In genomic region chr10:6086375-6087233, GRCh38 we compare ENCODE assay signal across 1 cellular context.
TF ChIP-seq lines count a peak whose summit lies in the region.

No MANE protein-coding gene starts in this region.

TF ChIP-seq in K562, 482 proteins besides CTCF, POLR2A, EP300 and RAD21 (continued from another document and continues in another):
- TF ChIP-seq IRF1 (CRISPR knock-in tag; IDR thresholded peaks at IDR 0.05; ENCODE audit: borderline replicate concordance), result no peak
- TF ChIP-seq BRD4 (IDR thresholded peaks at IDR 0.05), result no peak
- no peak for TF ChIP-seq ZEB2 (IDR thresholded peaks at IDR 0.05)
- TF ChIP-seq FOXA3 (CRISPR knock-in tag; conservative IDR thresholded peaks at IDR 0.05 in 1 of 2, IDR thresholded peaks at IDR 0.05 in 1 of 2), result peak; percentile 53 to 92
- no peak for TF ChIP-seq MXI1 (IDR thresholded peaks at IDR 0.05; ENCODE audit: low read depth, low read length)
- TF ChIP-seq KAT8 (IDR thresholded peaks at IDR 0.05; ENCODE audit: low read depth), result no peak
- no peak for TF ChIP-seq ARID3B (CRISPR knock-in tag; IDR thresholded peaks at IDR 0.05; ENCODE audit: borderline replicate concordance)
- no peak for TF ChIP-seq U2AF2 (optimal IDR thresholded peaks at IDR 0.05; ENCODE audit: low read depth, low read length)
- TF ChIP-seq NFATC3 (IDR thresholded peaks at IDR 0.05), result no peak
- TF ChIP-seq, protein P1, sequence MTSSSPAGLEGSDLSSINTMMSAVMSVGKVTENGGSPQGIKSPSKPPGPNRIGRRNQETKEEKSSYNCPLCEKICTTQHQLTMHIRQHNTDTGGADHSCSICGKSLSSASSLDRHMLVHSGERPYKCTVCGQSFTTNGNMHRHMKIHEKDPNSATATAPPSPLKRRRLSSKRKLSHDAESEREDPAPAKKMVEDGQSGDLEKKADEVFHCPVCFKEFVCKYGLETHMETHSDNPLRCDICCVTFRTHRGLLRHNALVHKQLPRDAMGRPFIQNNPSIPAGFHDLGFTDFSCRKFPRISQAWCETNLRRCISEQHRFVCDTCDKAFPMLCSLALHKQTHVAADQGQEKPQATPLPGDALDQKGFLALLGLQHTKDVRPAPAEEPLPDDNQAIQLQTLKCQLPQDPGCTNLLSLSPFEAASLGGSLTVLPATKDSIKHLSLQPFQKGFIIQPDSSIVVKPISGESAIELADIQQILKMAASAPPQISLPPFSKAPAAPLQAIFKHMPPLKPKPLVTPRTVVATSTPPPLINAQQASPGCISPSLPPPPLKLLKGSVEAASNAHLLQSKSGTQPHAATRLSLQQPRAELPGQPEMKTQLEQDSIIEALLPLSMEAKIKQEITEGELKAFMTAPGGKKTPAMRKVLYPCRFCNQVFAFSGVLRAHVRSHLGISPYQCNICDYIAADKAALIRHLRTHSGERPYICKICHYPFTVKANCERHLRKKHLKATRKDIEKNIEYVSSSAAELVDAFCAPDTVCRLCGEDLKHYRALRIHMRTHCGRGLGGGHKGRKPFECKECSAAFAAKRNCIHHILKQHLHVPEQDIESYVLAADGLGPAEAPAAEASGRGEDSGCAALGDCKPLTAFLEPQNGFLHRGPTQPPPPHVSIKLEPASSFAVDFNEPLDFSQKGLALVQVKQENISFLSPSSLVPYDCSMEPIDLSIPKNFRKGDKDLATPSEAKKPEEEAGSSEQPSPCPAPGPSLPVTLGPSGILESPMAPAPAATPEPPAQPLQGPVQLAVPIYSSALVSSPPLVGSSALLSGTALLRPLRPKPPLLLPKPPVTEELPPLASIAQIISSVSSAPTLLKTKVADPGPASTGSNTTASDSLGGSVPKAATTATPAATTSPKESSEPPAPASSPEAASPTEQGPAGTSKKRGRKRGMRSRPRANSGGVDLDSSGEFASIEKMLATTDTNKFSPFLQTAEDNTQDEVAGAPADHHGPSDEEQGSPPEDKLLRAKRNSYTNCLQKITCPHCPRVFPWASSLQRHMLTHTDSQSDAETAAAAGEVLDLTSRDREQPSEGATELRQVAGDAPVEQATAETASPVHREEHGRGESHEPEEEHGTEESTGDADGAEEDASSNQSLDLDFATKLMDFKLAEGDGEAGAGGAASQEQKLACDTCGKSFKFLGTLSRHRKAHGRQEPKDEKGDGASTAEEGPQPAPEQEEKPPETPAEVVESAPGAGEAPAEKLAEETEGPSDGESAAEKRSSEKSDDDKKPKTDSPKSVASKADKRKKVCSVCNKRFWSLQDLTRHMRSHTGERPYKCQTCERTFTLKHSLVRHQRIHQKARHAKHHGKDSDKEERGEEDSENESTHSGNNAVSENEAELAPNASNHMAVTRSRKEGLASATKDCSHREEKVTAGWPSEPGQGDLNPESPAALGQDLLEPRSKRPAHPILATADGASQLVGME (CRISPR knock-in tag; IDR thresholded peaks at IDR 0.05), result no peak
- TF ChIP-seq, protein P2, sequence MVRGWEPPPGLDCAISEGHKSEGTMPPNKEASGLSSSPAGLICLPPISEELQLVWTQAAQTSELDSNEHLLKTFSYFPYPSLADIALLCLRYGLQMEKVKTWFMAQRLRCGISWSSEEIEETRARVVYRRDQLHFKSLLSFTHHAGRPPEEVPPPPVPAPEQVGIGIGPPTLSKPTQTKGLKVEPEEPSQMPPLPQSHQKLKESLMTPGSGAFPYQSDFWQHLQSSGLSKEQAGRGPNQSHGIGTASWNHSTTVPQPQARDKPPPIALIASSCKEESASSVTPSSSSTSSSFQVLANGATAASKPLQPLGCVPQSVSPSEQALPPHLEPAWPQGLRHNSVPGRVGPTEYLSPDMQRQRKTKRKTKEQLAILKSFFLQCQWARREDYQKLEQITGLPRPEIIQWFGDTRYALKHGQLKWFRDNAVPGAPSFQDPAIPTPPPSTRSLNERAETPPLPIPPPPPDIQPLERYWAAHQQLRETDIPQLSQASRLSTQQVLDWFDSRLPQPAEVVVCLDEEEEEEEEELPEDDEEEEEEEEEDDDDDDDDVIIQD (CRISPR knock-in tag; IDR thresholded peaks at IDR 0.05), result no peak
- TF ChIP-seq, protein P3, sequence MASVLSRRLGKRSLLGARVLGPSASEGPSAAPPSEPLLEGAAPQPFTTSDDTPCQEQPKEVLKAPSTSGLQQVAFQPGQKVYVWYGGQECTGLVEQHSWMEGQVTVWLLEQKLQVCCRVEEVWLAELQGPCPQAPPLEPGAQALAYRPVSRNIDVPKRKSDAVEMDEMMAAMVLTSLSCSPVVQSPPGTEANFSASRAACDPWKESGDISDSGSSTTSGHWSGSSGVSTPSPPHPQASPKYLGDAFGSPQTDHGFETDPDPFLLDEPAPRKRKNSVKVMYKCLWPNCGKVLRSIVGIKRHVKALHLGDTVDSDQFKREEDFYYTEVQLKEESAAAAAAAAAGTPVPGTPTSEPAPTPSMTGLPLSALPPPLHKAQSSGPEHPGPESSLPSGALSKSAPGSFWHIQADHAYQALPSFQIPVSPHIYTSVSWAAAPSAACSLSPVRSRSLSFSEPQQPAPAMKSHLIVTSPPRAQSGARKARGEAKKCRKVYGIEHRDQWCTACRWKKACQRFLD (CRISPR knock-in tag; IDR thresholded peaks at IDR 0.05), result no peak
- no peak for TF ChIP-seq GATA2 (CRISPR knock-in tag; IDR thresholded peaks at IDR 0.05)
- no peak for TF ChIP-seq SUPT5H (IDR thresholded peaks at IDR 0.05)
- no peak for TF ChIP-seq CHD2 (IDR thresholded peaks at IDR 0.05; ENCODE audit: low read depth, low read length)
- TF ChIP-seq SAFB (IDR thresholded peaks at IDR 0.05; ENCODE audit: borderline replicate concordance, low read depth, low read length), result no peak
- TF ChIP-seq FOSL1 (tag; conservative IDR thresholded peaks at IDR 0.05), result no peak
- no peak for TF ChIP-seq DIDO1 (tag; IDR thresholded peaks at IDR 0.05; ENCODE audit: low read depth)
- TF ChIP-seq ZBTB5 (IDR thresholded peaks at IDR 0.05), result no peak
- TF ChIP-seq, protein P4, sequence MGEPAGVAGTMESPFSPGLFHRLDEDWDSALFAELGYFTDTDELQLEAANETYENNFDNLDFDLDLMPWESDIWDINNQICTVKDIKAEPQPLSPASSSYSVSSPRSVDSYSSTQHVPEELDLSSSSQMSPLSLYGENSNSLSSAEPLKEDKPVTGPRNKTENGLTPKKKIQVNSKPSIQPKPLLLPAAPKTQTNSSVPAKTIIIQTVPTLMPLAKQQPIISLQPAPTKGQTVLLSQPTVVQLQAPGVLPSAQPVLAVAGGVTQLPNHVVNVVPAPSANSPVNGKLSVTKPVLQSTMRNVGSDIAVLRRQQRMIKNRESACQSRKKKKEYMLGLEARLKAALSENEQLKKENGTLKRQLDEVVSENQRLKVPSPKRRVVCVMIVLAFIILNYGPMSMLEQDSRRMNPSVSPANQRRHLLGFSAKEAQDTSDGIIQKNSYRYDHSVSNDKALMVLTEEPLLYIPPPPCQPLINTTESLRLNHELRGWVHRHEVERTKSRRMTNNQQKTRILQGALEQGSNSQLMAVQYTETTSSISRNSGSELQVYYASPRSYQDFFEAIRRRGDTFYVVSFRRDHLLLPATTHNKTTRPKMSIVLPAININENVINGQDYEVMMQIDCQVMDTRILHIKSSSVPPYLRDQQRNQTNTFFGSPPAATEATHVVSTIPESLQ (CRISPR knock-in tag; IDR thresholded peaks at IDR 0.05), result no peak
- no peak for TF ChIP-seq ZNF444 (CRISPR knock-in tag; IDR thresholded peaks at IDR 0.05)
- TF ChIP-seq TAF7 (tag; IDR thresholded peaks at IDR 0.05), result no peak
- TF ChIP-seq ERF (CRISPR knock-in tag; IDR thresholded peaks at IDR 0.05), result no peak
- peak; percentile 36; the same call in 1 of the 2 replicates for TF ChIP-seq ARID1B (IDR thresholded peaks at IDR 0.05)
- TF ChIP-seq PKNOX1 (IDR thresholded peaks at IDR 0.05), result peak; percentile 35; the same call in 1 of the 2 replicates
- TF ChIP-seq RBM34 (IDR thresholded peaks at IDR 0.05; ENCODE audit: borderline replicate concordance, insufficient read depth, low read length), result no peak
- no peak for TF ChIP-seq KLF16 (IDR thresholded peaks at IDR 0.05)
- peak; percentile 87; the same call in 1 of the 2 replicates for TF ChIP-seq FOXK1 (CRISPR knock-in tag; IDR thresholded peaks at IDR 0.05; ENCODE audit: borderline replicate concordance)
- no peak for TF ChIP-seq CCNT2 (IDR thresholded peaks at IDR 0.05; ENCODE audit: borderline replicate concordance, extremely low read depth, insufficient read length, low read depth, low read length)
- TF ChIP-seq ZNF699 (CRISPR knock-in tag; IDR thresholded peaks at IDR 0.05; ENCODE audit: insufficient replicate concordance), result no peak
- TF ChIP-seq TCF3 (CRISPR knock-in tag; IDR thresholded peaks at IDR 0.05), result peak; percentile 36; the same call in 1 of the 2 replicates
- no peak for TF ChIP-seq JUNB (CRISPR knock-in tag; conservative IDR thresholded peaks at IDR 0.05)
- TF ChIP-seq, protein P5, sequence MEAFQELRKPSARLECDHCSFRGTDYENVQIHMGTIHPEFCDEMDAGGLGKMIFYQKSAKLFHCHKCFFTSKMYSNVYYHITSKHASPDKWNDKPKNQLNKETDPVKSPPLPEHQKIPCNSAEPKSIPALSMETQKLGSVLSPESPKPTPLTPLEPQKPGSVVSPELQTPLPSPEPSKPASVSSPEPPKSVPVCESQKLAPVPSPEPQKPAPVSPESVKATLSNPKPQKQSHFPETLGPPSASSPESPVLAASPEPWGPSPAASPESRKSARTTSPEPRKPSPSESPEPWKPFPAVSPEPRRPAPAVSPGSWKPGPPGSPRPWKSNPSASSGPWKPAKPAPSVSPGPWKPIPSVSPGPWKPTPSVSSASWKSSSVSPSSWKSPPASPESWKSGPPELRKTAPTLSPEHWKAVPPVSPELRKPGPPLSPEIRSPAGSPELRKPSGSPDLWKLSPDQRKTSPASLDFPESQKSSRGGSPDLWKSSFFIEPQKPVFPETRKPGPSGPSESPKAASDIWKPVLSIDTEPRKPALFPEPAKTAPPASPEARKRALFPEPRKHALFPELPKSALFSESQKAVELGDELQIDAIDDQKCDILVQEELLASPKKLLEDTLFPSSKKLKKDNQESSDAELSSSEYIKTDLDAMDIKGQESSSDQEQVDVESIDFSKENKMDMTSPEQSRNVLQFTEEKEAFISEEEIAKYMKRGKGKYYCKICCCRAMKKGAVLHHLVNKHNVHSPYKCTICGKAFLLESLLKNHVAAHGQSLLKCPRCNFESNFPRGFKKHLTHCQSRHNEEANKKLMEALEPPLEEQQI (IDR thresholded peaks at IDR 0.05), result no peak
- no peak for TF ChIP-seq ZNF347 (CRISPR knock-in tag; IDR thresholded peaks at IDR 0.05; ENCODE audit: low read depth)
- peak; percentile 96 for TF ChIP-seq TFAP4 (CRISPR knock-in tag; IDR thresholded peaks at IDR 0.05; ENCODE audit: borderline replicate concordance)
